Comparison of ENCODE assay signal across 1 cellular context in the genomic region with DNA sequence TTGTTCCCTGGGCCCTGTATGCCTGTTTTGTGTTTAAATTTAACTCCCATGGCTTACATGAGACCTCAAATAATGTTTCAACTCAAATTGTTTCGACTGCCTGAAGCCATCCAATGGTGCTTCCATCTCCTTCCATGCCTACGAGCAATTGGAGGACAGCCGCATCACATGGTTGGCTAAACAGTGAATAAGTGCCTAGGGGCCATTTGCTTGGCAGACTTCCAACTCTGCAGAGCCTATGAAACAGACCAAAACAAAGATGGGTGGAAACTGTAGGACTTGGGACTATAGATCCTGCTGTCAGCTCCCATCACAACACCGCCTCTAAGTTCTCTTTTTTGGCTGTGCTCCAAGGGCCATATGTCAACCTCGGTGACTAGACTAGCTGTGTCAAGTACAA.
TF ChIP-seq lines count a peak whose summit lies in the region.

No MANE protein-coding gene starts in this region.

TF ChIP-seq in K562, 482 proteins besides CTCF, POLR2A, EP300 and RAD21 (continued from another document):
- peak; percentile 73 for TF ChIP-seq PKNOX1 (IDR thresholded peaks at IDR 0.05)
- TF ChIP-seq, protein P1, sequence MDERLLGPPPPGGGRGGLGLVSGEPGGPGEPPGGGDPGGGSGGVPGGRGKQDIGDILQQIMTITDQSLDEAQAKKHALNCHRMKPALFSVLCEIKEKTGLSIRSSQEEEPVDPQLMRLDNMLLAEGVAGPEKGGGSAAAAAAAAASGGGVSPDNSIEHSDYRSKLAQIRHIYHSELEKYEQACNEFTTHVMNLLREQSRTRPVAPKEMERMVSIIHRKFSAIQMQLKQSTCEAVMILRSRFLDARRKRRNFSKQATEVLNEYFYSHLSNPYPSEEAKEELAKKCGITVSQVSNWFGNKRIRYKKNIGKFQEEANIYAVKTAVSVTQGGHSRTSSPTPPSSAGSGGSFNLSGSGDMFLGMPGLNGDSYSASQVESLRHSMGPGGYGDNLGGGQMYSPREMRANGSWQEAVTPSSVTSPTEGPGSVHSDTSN (CRISPR knock-in tag; IDR thresholded peaks at IDR 0.05; ENCODE audit: low read depth) = no peak
- TF ChIP-seq, protein P1 (tag; conservative IDR thresholded peaks at IDR 0.05; ENCODE audit: low read depth) = peak; percentile 92
